Comparison of ENCODE assay signal across 8 cellular contexts in genomic region chr2:85523906-85524566, GRCh38. TPM values are rescaled to one million over a fixed set of nuclear protein-coding genes. Genes with fewer than 3 reads are reported as not detected.
A peak's percentile ranks its signal among the peaks of the same experiment; 100 is the strongest.
DNase-seq lines count a peak whose midpoint lies in the region; ATAC-seq, FAIRE-seq and TF ChIP-seq lines count a peak whose summit lies in the region.

No MANE protein-coding gene starts in this region.

- BruUV-seq in GM12878 (replicated peaks; lab: Mats Ljungman, UMichigan), result no TSS peak

- FAIRE-seq in GM12878 (lab: Jason Lieb, UNC), result no peak

- H3K4me1 ChIP-seq in GM12878 (ENCODE audit: control insufficient read depth, insufficient read depth, low read length) (no peaks in the 10 kb centered on the region; the same call in 1 of the 2 replicates), foreskin keratinocyte (no peaks in the 10 kb centered on the region)

- H3K9ac ChIP-seq in GM12878 (ENCODE audit: control insufficient read depth, insufficient read depth, low read length), result no peak overlapping the region

- H3K4me3 ChIP-seq in GM12878, result no peak overlapping the region

- SMC1A ChIA-PET in GM12878 (lab: Charles Lee; ENCODE audit: uncharacterized antibody, unreplicated experiment), result interaction anchor here (0.6 to 1.0 kb wide), 3 partner anchors 12 to 19 kb away, joined by 3 to 5 read pairs (median 3); no protein-coding TSS in a partner anchor

- CTCF ChIA-PET in GM12878 (lab: Yijun Ruan, JAX), result interaction anchor here (0.9 to 1.0 kb wide), 3 partner anchors 27 to 113 kb away, joined by 3 to 4 read pairs (median 3); no protein-coding TSS in a partner anchor

- WGBS in GM12878 (ENCODE audit: insufficient coverage, insufficient replicate concordance, low lambda C conversion rate, missing lambda C conversion rate), result 22% methylated on average over 9 of the region's 9 CpGs

- intact Hi-C loops in GM12878 (cut with micrococcal nuclease; ENCODE audit: unreplicated experiment), result no loop called here

- in situ Hi-C loops in GM12878 (cut with MboI), result no loop called here

- no peak for TF ChIP-seq CTCF in GM12878 (IDR thresholded peaks at IDR 0.05 in 2 of 3, conservative IDR thresholded peaks at IDR 0.05 in 1 of 3; ENCODE audit: control insufficient read depth in 2 of 3, extremely low read depth in 1 of 3, insufficient read depth in 1 of 3, low read depth in 3 of 3, low read length in 3 of 3)
- no peak for TF ChIP-seq CTCF in foreskin keratinocyte (conservative IDR thresholded peaks at IDR 0.05)

- H3K27me3 ChIP-seq in GM12878 (replicated peaks in 1 of 2; ENCODE audit: control insufficient read depth in 2 of 2, insufficient read depth in 2 of 2, low read length in 1 of 2), result no peaks in the 10 kb centered on the region
- peaks cover 4% of the 10 kb centered on the region for H3K27me3 ChIP-seq in foreskin keratinocyte

- POLR2A ChIA-PET in GM12878 (lab: Charles Lee), result interaction anchor here (0.6 to 1.3 kb wide), 2 partner anchors 11 to 1000 kb away, joined by 3 read pairs; no protein-coding TSS in a partner anchor

- no peaks in the 10 kb centered on the region for H4K20me1 ChIP-seq in GM12878 (ENCODE audit: control insufficient read depth, insufficient read depth)

- RAD21 ChIA-PET in GM12878 (lab: Charles Lee; ENCODE audit: unreplicated experiment), result interaction anchor here (1.0 kb wide), 1 partner anchor 28 kb away, joined by 3 read pairs; no protein-coding TSS in a partner anchor

- H2AFZ ChIP-seq in GM12878 (ENCODE audit: control insufficient read depth, low read depth, low read length), result no peak overlapping the region

- no peak overlapping the region for H3K4me2 ChIP-seq in GM12878 (ENCODE audit: control insufficient read depth, insufficient read depth)

- no peak for TF ChIP-seq RAD21 in Ishikawa (IDR thresholded peaks at IDR 0.05; ENCODE audit: low read depth)
- no peak for TF ChIP-seq RAD21 in GM12878 (IDR thresholded peaks at IDR 0.05; ENCODE audit: insufficient read depth, low read depth, low read length)

- no peaks in the 10 kb centered on the region for H3K36me3 ChIP-seq in GM12878 (ENCODE audit: control insufficient read depth in 2 of 2, insufficient read depth in 2 of 2, low read length in 1 of 2)

- DNase-seq in GM12878 (ENCODE audit: low read depth, low spot score) (no peak), lung microvascular endothelial cell (ENCODE audit: low read depth in 2 of 2) (peak; percentile 23 to 38), substantia nigra (lab: John Stamatoyannopoulos, UW) (peak in 21 of 49 donors; percentile 5 to 71 (median 40)), foreskin keratinocyte (no peak), NCI-H2107 treated with DMSO at 0.1 percent for 48 hours (lab: John Stamatoyannopoulos, UW; ENCODE audit: unreplicated experiment) (no peak)

- H3K27ac ChIP-seq in GM12878 (ENCODE audit: control insufficient read depth, insufficient read depth), result no peak overlapping the region
- peak overlapping the region; percentile 78 for H3K27ac ChIP-seq in substantia nigra (ENCODE audit: low read depth, low read length, poor library complexity, severe bottlenecking)
- H3K27ac ChIP-seq in foreskin keratinocyte, result no peak overlapping the region

- no peak for TF ChIP-seq POLR2A in GM12878 (IDR thresholded peaks at IDR 0.05; ENCODE audit: low read depth, low read length)

- ATAC-seq in GM12878 (peak; percentile 18; the same call in 1 of the 3 replicates), GM21723 (IDR thresholded peaks at IDR 0.05; ENCODE audit: unreplicated experiment) (no peak), GM19455 (IDR thresholded peaks at IDR 0.05; ENCODE audit: unreplicated experiment) (no peak), foreskin keratinocyte (no peak)

- H3K79me2 ChIP-seq in GM12878 (ENCODE audit: control insufficient read depth, insufficient read depth, low read length), result no peaks in the 10 kb centered on the region

- no peaks in the 10 kb centered on the region for H3K9me3 ChIP-seq in GM12878 (replicated peaks; ENCODE audit: control insufficient read depth, insufficient read depth, low read length)

- TF ChIP-seq EP300 in Ishikawa (IDR thresholded peaks at IDR 0.05; ENCODE audit: borderline replicate concordance) (no peak), GM12878 (IDR thresholded peaks at IDR 0.05; ENCODE audit: borderline replicate concordance in 1 of 2, control insufficient read depth in 1 of 2, low read depth in 2 of 2, low read length in 2 of 2) (no peak)

TF ChIP-seq in Ishikawa, 13 proteins besides CTCF, POLR2A, EP300 and RAD21 (continues in another document):
- no peak for TF ChIP-seq CREB1 (IDR thresholded peaks at IDR 0.05; ENCODE audit: low read depth)
- TF ChIP-seq NFIC (IDR thresholded peaks at IDR 0.05), result no peak

RNA-seq across cellular contexts. Expression of gene MAT2A, which starts 14.9 kb away (rescaled TPM):
- total RNA-seq in GM12878 (2013; cell fraction: nucleolus; rRNA removed), result 493 and 530 TPM in 2 replicates
- total RNA-seq in GM12878 (2014; rRNA removed) (183 TPM in 2 replicates), GM12878 (2014; rRNA removed; fragmentation: Illumina TruSeq; extraction: Trizol) (125 and 133 TPM in 2 replicates), GM12878 (2021) (255 and 286 TPM in 2 replicates), lung microvascular endothelial cell (74.1 and 108 TPM in 2 replicates), foreskin keratinocyte (141 and 157 TPM in 2 replicates)
- polyA plus RNA-seq in GM12878 (2011; ENCODE audit: low read depth), result 181 TPM
- polyA plus RNA-seq in GM12878 (2011; rRNA removed) (408 and 460 TPM in 2 replicates), GM12878 (2014; fragmentation: Illumina TruSeq; extraction: Trizol) (293 and 364 TPM in 2 replicates), GM12878 (2014; fragmentation: Nextera tagmentation; extraction: Ambion mirVana) (100 to 1,000 TPM in 1 of 2 experiments, 10 to 100 TPM in 1; 97.6 to 127 TPM), GM12878 (2014; rRNA removed) (329 and 359 TPM in 2 replicates), GM12878 (2016; fragmentation: Nextera tagmentation; extraction: Ambion mirVana) (100 to 1,000 TPM; 312 to 333 TPM), foreskin keratinocyte (92.5 and 105 TPM in 2 replicates)
- polyA plus RNA-seq in GM12878 (2011; cell fraction: cytosol; rRNA removed), result 191 and 198 TPM in 2 replicates
- 1,098 and 1,398 TPM in 2 replicates for polyA plus RNA-seq in GM12878 (2011; cell fraction: nucleus; rRNA removed)
- polyA plus RNA-seq in GM12878 (2012), result 173 and 216 TPM in 2 replicates
- polyA minus RNA-seq in GM12878 (2011; rRNA and poly(A)+ RNA removed), result 278 and 391 TPM in 2 replicates
- 148 and 153 TPM in 2 replicates for polyA minus RNA-seq in GM12878 (2011; cell fraction: cytosol; rRNA and poly(A)+ RNA removed)
- polyA minus RNA-seq in GM12878 (2011; cell fraction: nucleus; rRNA and poly(A)+ RNA removed), result 454 and 629 TPM in 2 replicates

RNA-seq across cellular contexts. Expression of gene GGCX, which starts 37.3 kb away (rescaled TPM):
- 42.9 and 48.5 TPM in 2 replicates for total RNA-seq in GM12878 (2013; cell fraction: nucleolus; rRNA removed)
- total RNA-seq in GM12878 (2014; rRNA removed) (22.2 and 23.6 TPM in 2 replicates), GM12878 (2014; rRNA removed; fragmentation: Illumina TruSeq; extraction: Trizol) (18.5 and 20.8 TPM in 2 replicates), GM12878 (2021) (22.9 and 24.6 TPM in 2 replicates), lung microvascular endothelial cell (24.0 and 31.9 TPM in 2 replicates), foreskin keratinocyte (36.2 and 36.8 TPM in 2 replicates)
- polyA plus RNA-seq in GM12878 (2011; ENCODE audit: low read depth), result 14.0 TPM
- polyA plus RNA-seq in GM12878 (2011; rRNA removed) (20.5 and 26.1 TPM in 2 replicates), GM12878 (2014; fragmentation: Illumina TruSeq; extraction: Trizol) (18.1 and 22.5 TPM in 2 replicates), GM12878 (2014; fragmentation: Nextera tagmentation; extraction: Ambion mirVana) (10 to 100 TPM; 46.6 to 52.7 TPM), GM12878 (2014; rRNA removed) (27.0 and 37.6 TPM in 2 replicates), GM12878 (2016; fragmentation: Nextera tagmentation; extraction: Ambion mirVana) (10 to 100 TPM; 25.4 to 30.3 TPM), foreskin keratinocyte (24.9 and 27.2 TPM in 2 replicates)
- 31.8 and 34.8 TPM in 2 replicates for polyA plus RNA-seq in GM12878 (2011; cell fraction: cytosol; rRNA removed)
- 31.5 and 36.5 TPM in 2 replicates for polyA plus RNA-seq in GM12878 (2011; cell fraction: nucleus; rRNA removed)
- 16.8 and 18.2 TPM in 2 replicates for polyA plus RNA-seq in GM12878 (2012)
- 23.8 and 26.3 TPM in 2 replicates for polyA minus RNA-seq in GM12878 (2011; rRNA and poly(A)+ RNA removed)
- 4.2 and 5.5 TPM in 2 replicates for polyA minus RNA-seq in GM12878 (2011; cell fraction: cytosol; rRNA and poly(A)+ RNA removed)
- 30.6 and 37.6 TPM in 2 replicates for polyA minus RNA-seq in GM12878 (2011; cell fraction: nucleus; rRNA and poly(A)+ RNA removed)

RNA-seq across cellular contexts. Expression of gene VAMP8, which starts 53.4 kb away (rescaled TPM):
- 10.0 and 11.3 TPM in 2 replicates for total RNA-seq in GM12878 (2013; cell fraction: nucleolus; rRNA removed)
- 148 and 159 TPM in 2 replicates for total RNA-seq in GM12878 (2014; rRNA removed)
- 89.5 and 93.6 TPM in 2 replicates for total RNA-seq in GM12878 (2014; rRNA removed; fragmentation: Illumina TruSeq; extraction: Trizol)
- total RNA-seq in GM12878 (2021), result 135 and 141 TPM in 2 replicates
- 198 TPM for polyA plus RNA-seq in GM12878 (2011; ENCODE audit: low read depth)
- 266 and 269 TPM in 2 replicates for polyA plus RNA-seq in GM12878 (2011; rRNA removed)
- polyA plus RNA-seq in GM12878 (2011; cell fraction: cytosol; rRNA removed), result 215 and 276 TPM in 2 replicates
- 114 and 161 TPM in 2 replicates for polyA plus RNA-seq in GM12878 (2011; cell fraction: nucleus; rRNA removed)
- polyA plus RNA-seq in GM12878 (2012), result 106 and 136 TPM in 2 replicates
- polyA plus RNA-seq in GM12878 (2014; fragmentation: Illumina TruSeq; extraction: Trizol), result 266 and 296 TPM in 2 replicates
- polyA plus RNA-seq in GM12878 (2014; fragmentation: Nextera tagmentation; extraction: Ambion mirVana), result 100 to 1,000 TPM; 544 to 744 TPM
- 184 and 193 TPM in 2 replicates for polyA plus RNA-seq in GM12878 (2014; rRNA removed)
- polyA plus RNA-seq in GM12878 (2016; fragmentation: Nextera tagmentation; extraction: Ambion mirVana), result 100 to 1,000 TPM; 210 to 223 TPM
- 72.3 and 75.0 TPM in 2 replicates for polyA minus RNA-seq in GM12878 (2011; rRNA and poly(A)+ RNA removed)
- polyA minus RNA-seq in GM12878 (2011; cell fraction: cytosol; rRNA and poly(A)+ RNA removed), result 9.9 and 19.6 TPM in 2 replicates
- 19.1 and 20.6 TPM in 2 replicates for polyA minus RNA-seq in GM12878 (2011; cell fraction: nucleus; rRNA and poly(A)+ RNA removed)
- 9.7 and 13.7 TPM in 2 replicates for total RNA-seq in lung microvascular endothelial cell
- 93.1 and 116 TPM in 2 replicates for total RNA-seq in foreskin keratinocyte
- polyA plus RNA-seq in foreskin keratinocyte, result 286 and 294 TPM in 2 replicates

Comparison
In these comparisons a context has a peak if more than half of its experiments do, and no peak if none do; other contexts are left out.
1. DNase-seq: peak in lung microvascular endothelial cell (2 of 2); none in GM12878 (single experiment), foreskin keratinocyte (0 of 2) and NCI-H2107 treated with DMSO at 0.1 percent for 48 hours (single experiment).